In the genomic region with DNA sequence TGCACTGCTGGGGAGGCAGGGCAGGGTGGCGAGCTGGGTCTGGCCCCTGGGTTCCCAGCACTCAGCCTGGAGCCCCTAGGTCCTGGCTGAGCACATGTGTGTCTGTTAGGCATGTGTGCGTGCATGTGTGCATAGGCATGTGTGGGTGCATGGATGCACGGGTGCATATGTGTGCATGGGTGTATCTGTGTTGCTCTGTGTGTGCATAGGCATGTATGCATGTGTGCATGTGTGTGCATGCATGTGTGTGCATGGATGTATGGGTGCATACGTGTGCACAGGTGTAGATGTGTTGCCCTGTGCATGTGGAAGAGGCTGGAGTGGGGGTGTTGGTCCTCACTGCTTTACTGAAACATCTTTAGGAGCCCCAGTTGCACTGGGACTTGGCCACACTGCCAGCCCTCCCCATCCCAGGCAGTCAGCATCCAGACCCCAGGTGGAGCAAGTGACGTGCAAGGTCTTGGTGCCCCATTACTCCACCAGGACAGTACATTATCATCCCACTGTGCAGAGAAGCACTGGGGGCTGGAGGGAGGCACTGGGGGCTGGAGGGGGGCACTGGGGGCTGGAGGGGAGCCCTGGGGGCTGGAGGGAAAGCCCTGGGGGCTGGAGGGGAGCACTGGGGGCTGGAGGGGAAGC, we compare ENCODE assay signal across 11 cellular contexts. TPM values are rescaled to one million over a fixed set of nuclear protein-coding genes. Genes with fewer than 3 reads are reported as not detected.
DNase-seq lines count a peak whose midpoint lies in the region; ATAC-seq and TF ChIP-seq lines count a peak whose summit lies in the region.
"Had no signal": no experiment of that assay in that cellular context is flagged by ENCODE, and none has a peak within 500 bp of the region (broad histone marks: within the 10 kb centered on the region; RNA-seq: fewer than 3 reads in every experiment).

No MANE protein-coding gene starts in this region.

- H4K8ac ChIP-seq in trophoblast cell (ENCODE audit: low read depth, low read length): no peak overlapping the region

- no peak overlapping the region for H3K18ac ChIP-seq in trophoblast cell (ENCODE audit: low read length)

- ATAC-seq in DND-41 (ENCODE audit: insufficient read depth, low read depth): no peak; the same call in 2 of the 3 replicates
- no peak for ATAC-seq in HG03442 (IDR thresholded peaks at IDR 0.05; ENCODE audit: unreplicated experiment)
- ATAC-seq in GM18502 (IDR thresholded peaks at IDR 0.05; ENCODE audit: poor library complexity, unreplicated experiment): no peak

- 0 out of 2 replicates have a peak, but pooled peaks cover 3% of the 10 kb centered on the region for H4K20me1 ChIP-seq in DND-41 (ENCODE audit: insufficient read depth, low read length)

- H3K27me3 ChIP-seq in DND-41 (ENCODE audit: insufficient read depth, low read length, poor library complexity) (no peaks in the 10 kb centered on the region), NT2/D1 (ENCODE audit: insufficient read depth, insufficient read length) (peaks cover 7% of the 10 kb centered on the region), trophoblast cell (ENCODE audit: insufficient read depth, low read length) (no peaks in the 10 kb centered on the region)

- H3K4me3 Mint-ChIP-seq in endothelial cell (ENCODE audit: unreplicated experiment) (peak overlapping the region; percentile 42), progenitor cell of endocrine pancreas (ENCODE audit: low read depth) (no peak overlapping the region)

- no peaks in the 10 kb centered on the region for H3K79me1 ChIP-seq in trophoblast cell (ENCODE audit: low read length)

- H3K36me3 Mint-ChIP-seq in endothelial cell (ENCODE audit: low read depth, unreplicated experiment) (no peaks in the 10 kb centered on the region), progenitor cell of endocrine pancreas (ENCODE audit: insufficient read depth) (no peaks in the 10 kb centered on the region)

- H3K27ac Mint-ChIP-seq in endothelial cell (ENCODE audit: unreplicated experiment) (no peak overlapping the region), progenitor cell of endocrine pancreas (no peak overlapping the region)

- no peaks in the 10 kb centered on the region for H3K9me3 ChIP-seq in DND-41 (ENCODE audit: insufficient read depth, low read length, severe bottlenecking)
- H3K9me3 ChIP-seq in NT2/D1 (ENCODE audit: insufficient read depth, low read length): no peaks in the 10 kb centered on the region
- peaks cover 9% of the 10 kb centered on the region for H3K9me3 ChIP-seq in trophoblast cell (ENCODE audit: insufficient read depth, low read depth, low read length)
- H3K9me3 ChIP-seq: psoas muscle had no signal

- TF ChIP-seq CTCF in DND-41 (IDR thresholded peaks at IDR 0.05; ENCODE audit: borderline replicate concordance, extremely low read depth, low read length, poor library complexity, severe bottlenecking) (no peak), endothelial cell (IDR thresholded peaks at IDR 0.05; ENCODE audit: unreplicated experiment) (no peak), progenitor cell of endocrine pancreas (IDR thresholded peaks at IDR 0.05; ENCODE audit: unreplicated experiment) (no peak)

- H3K14ac ChIP-seq in trophoblast cell (ENCODE audit: low read length): no peak overlapping the region

- peaks cover 51% of the 10 kb centered on the region for H3K4me1 ChIP-seq in DND-41 (ENCODE audit: insufficient read depth, low read length)
- peaks cover 28% of the 10 kb centered on the region for H3K4me1 ChIP-seq in NT2/D1 (ENCODE audit: insufficient read depth, insufficient read length)
- peaks cover 5 to 11% of the 10 kb centered on the region in 2 experiments for H3K4me1 ChIP-seq in trophoblast cell (ENCODE audit: control insufficient read depth in 1 of 2, insufficient read depth in 2 of 2, low read length in 2 of 2)
- H3K4me1 ChIP-seq: psoas muscle had no signal

- H2AFZ ChIP-seq in DND-41 (ENCODE audit: low read depth, low read length) (peak overlapping the region; percentile 30; the same call in 1 of the 2 replicates), trophoblast cell (ENCODE audit: insufficient read depth, low read length, poor library complexity) (no peak overlapping the region)

- H3K4me1 Mint-ChIP-seq in endothelial cell (ENCODE audit: unreplicated experiment): peaks cover 8% of the 10 kb centered on the region
- peaks cover 6% of the 10 kb centered on the region for H3K4me1 Mint-ChIP-seq in progenitor cell of endocrine pancreas (ENCODE audit: low read depth)

- H3K27ac ChIP-seq in DND-41 (ENCODE audit: low read length) (peak overlapping the region; percentile 75), trophoblast cell (ENCODE audit: low read depth, low read length) (no peak overlapping the region)
- H3K27ac ChIP-seq: psoas muscle had no signal

- no peaks in the 10 kb centered on the region for H3K9me3 Mint-ChIP-seq in endothelial cell (ENCODE audit: unreplicated experiment)
- no peaks in the 10 kb centered on the region for H3K9me3 Mint-ChIP-seq in progenitor cell of endocrine pancreas (ENCODE audit: low read depth)

- no peak overlapping the region for H3K23ac ChIP-seq in trophoblast cell (ENCODE audit: low read length)

- no peak overlapping the region for H3K4ac ChIP-seq in trophoblast cell (ENCODE audit: low read depth, low read length)

- H3K9ac ChIP-seq in DND-41 (ENCODE audit: low read depth, low read length) (peak overlapping the region; percentile 24), NT2/D1 (ENCODE audit: insufficient read length, low read depth) (peak overlapping the region; percentile 29), trophoblast cell (ENCODE audit: low read length) (peak overlapping the region; percentile 31)

- no peaks in the 10 kb centered on the region for H3K36me3 ChIP-seq in DND-41 (ENCODE audit: insufficient read depth, low read length)
- no peaks in the 10 kb centered on the region for H3K36me3 ChIP-seq in NT2/D1 (ENCODE audit: insufficient read depth, insufficient read length, low read length)
- H3K36me3 ChIP-seq in trophoblast cell (ENCODE audit: control insufficient read depth in 1 of 2, insufficient read depth in 2 of 2, low read length in 2 of 2): no peaks in the 10 kb centered on the region

- no peaks in the 10 kb centered on the region for H3K27me3 Mint-ChIP-seq in endothelial cell (ENCODE audit: unreplicated experiment)
- peaks cover 4% of the 10 kb centered on the region for H3K27me3 Mint-ChIP-seq in progenitor cell of endocrine pancreas

- no peak overlapping the region for H4K12ac ChIP-seq in trophoblast cell (ENCODE audit: low read depth, low read length)

- no peaks in the 10 kb centered on the region for H3K79me2 ChIP-seq in DND-41 (ENCODE audit: insufficient read depth, low read length)
- H3K79me2 ChIP-seq in trophoblast cell (ENCODE audit: control insufficient read depth, insufficient read depth, low read length, poor library complexity): no peaks in the 10 kb centered on the region

- H4K91ac ChIP-seq in trophoblast cell (ENCODE audit: low read depth, low read length): no peak overlapping the region

- no CpG with 5 or more reads among the region's 5 CpGs for WGBS in trophoblast cell (ENCODE audit: extremely low coverage, insufficient coverage, insufficient read length)

- H2BK12ac ChIP-seq in trophoblast cell (ENCODE audit: low read length): no peak overlapping the region

- DNase-seq in DND-41 (no peak), NT2/D1 (ENCODE audit: low read depth, low spot score) (no peak), endothelial cell (ENCODE audit: low spot score) (no peak), trophoblast cell (no peak), progenitor cell of endocrine pancreas (ENCODE audit: low spot score, unreplicated experiment) (no peak)
- DNase-seq: DMS153, NCI-H510A, psoas muscle had no signal

- H2AK5ac ChIP-seq in trophoblast cell (ENCODE audit: low read length): no peak overlapping the region

- peak overlapping the region; percentile 65 for H3K4me2 ChIP-seq in DND-41 (ENCODE audit: insufficient read depth, low read length)
- no peak overlapping the region for H3K4me2 ChIP-seq in trophoblast cell (ENCODE audit: low read length)

- no peak overlapping the region for H2BK5ac ChIP-seq in trophoblast cell (ENCODE audit: low read depth, low read length, poor library complexity)

- no peak overlapping the region for H2BK120ac ChIP-seq in trophoblast cell (ENCODE audit: insufficient read depth, low read length, poor library complexity)

- H3K4me3 ChIP-seq in DND-41 (ENCODE audit: low read depth in 1 of 2, low read length in 2 of 2): peak overlapping the region in 1 of 2 experiments; percentile 40; a peak in 2 of 4 replicates
- H3K4me3 ChIP-seq in NT2/D1 (ENCODE audit: insufficient read length, low read depth): peak overlapping the region; percentile 27
- peak overlapping the region; percentile 50 for H3K4me3 ChIP-seq in trophoblast cell (ENCODE audit: low read depth, low read length)
- H3K4me3 ChIP-seq: psoas muscle had no signal

RNA-seq across cellular contexts. Expression of a gene that starts 10.4 kb away (rescaled TPM):
- total RNA-seq in endothelial cell (ENCODE audit: unreplicated experiment): 118 TPM
- polyA plus RNA-seq in trophoblast cell (2013): 0.04 TPM in 1 of 2 replicates, not detected in the other
- 29.6 and 36.3 TPM in 2 replicates for total RNA-seq in progenitor cell of endocrine pancreas
- total RNA-seq: aorta, psoas muscle had no signal

RNA-seq across cellular contexts. Expression of a gene that starts 27.5 kb away (rescaled TPM):
- 5.5 TPM for total RNA-seq in endothelial cell (ENCODE audit: unreplicated experiment)
- polyA plus RNA-seq in trophoblast cell (2013): 0.23 and 0.37 TPM in 2 replicates
- total RNA-seq in progenitor cell of endocrine pancreas: 0.41 and 0.84 TPM in 2 replicates
- total RNA-seq: psoas muscle had no signal

RNA-seq across cellular contexts. Expression of a gene that starts 42.6 kb away (rescaled TPM):
- total RNA-seq in endothelial cell (ENCODE audit: unreplicated experiment) (2,070 TPM), progenitor cell of endocrine pancreas (1,643 and 1,699 TPM in 2 replicates)
- 2,265 and 2,343 TPM in 2 replicates for polyA plus RNA-seq in trophoblast cell (2013)

RNA-seq across cellular contexts. Expression of a gene that starts 54.4 kb away (rescaled TPM):
- total RNA-seq in endothelial cell (ENCODE audit: unreplicated experiment) (104 TPM), progenitor cell of endocrine pancreas (96.5 and 105 TPM in 2 replicates)
- polyA plus RNA-seq in trophoblast cell (2013): 48.1 and 51.0 TPM in 2 replicates

RNA-seq across cellular contexts. Expression of a gene that starts 54.6 kb away (rescaled TPM):
- 13.8 TPM for total RNA-seq in endothelial cell (ENCODE audit: unreplicated experiment)
- 11.1 and 11.9 TPM in 2 replicates for polyA plus RNA-seq in trophoblast cell (2013)
- total RNA-seq in progenitor cell of endocrine pancreas: 33.4 and 38.4 TPM in 2 replicates
